In the genomic region with DNA sequence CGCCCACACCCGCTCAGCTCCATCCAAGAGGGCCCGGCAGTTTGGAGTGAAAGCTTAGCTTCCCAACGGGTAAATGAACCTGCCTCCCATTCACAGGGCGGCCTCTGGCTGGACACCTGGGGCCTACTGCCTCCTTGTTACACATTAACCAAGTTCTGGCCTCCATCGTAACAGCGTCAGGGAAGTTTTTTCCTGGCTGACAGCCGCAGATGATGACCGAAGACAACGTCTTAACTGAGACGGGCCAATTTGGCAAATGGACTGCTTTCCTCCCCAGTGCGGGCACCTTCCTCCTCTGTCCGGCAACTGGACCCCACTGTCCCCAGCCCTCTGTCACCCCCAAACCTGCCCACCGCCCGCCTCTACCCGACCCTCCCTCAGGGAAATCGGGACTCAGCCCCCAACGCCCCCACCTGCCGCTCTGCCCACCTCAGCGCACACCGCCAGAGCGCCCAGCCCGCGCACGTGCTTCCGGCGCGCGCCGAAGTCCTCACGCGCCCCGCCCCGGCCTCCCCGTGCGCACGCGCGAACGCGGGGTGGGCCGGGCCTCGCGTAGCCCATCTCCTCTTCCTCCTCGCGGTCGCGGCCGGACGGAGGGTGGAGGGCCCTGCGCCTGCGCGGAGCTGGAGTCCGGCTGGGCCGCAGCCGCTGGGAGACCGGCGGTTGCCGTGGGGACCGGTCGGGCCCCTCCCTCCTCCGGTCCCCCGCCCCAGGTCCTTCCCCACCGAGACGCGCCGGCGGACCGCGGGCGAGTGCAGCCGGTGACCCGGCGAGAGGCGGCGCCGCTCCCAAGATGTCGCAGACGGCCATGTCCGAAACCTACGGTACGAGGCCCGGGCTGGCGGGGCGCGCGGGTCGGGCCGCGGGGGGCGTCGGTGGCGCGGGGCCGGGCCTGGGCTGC, we compare ENCODE assay signal across 8 cellular contexts. TPM values are rescaled to one million over a fixed set of nuclear protein-coding genes. Genes with fewer than 3 reads are reported as not detected.
DNase-seq lines count a peak whose midpoint lies in the region; ATAC-seq and TF ChIP-seq lines count a peak whose summit lies in the region.

A gene with protein sequence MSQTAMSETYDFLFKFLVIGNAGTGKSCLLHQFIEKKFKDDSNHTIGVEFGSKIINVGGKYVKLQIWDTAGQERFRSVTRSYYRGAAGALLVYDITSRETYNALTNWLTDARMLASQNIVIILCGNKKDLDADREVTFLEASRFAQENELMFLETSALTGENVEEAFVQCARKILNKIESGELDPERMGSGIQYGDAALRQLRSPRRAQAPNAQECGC (plus strand): TSS at position 565 of the 901 bp plus-strand sequence. CDS start 229 bp downstream, at position 794.

- BruUV-seq in PC-9 (replicated peaks; lab: Mats Ljungman, UMichigan) = no TSS peak

- H3K79me2 ChIP-seq in PC-9 (ENCODE audit: low read depth) = peaks cover 31% of the 10 kb centered on the region

- peaks cover 45% of the 10 kb centered on the region for H3K4me1 Mint-ChIP-seq in activated T-cell treated with anti-CD3 and anti-CD28 coated beads, Interleukin-2, amount 50 U/mL, for 72 hours (ENCODE audit: low read depth)

- no peak for TF ChIP-seq POLR2A in esophagus muscularis mucosa (IDR thresholded peaks at IDR 0.05; ENCODE audit: low read depth)

- H4K20me1 ChIP-seq in PC-9 (ENCODE audit: insufficient read depth) = no peaks in the 10 kb centered on the region

- H3K4me1 ChIP-seq in PC-9 (replicated peaks; ENCODE audit: insufficient read depth) (peaks cover 25% of the 10 kb centered on the region), esophagus muscularis mucosa (peaks cover 40 to 70% (median 66%) of the 10 kb centered on the region in 4 donors)

- peak; percentile 93 for DNase-seq in CMK (ENCODE audit: low read depth)
- peak; percentile 86 for DNase-seq in HPDE6-E6E7 (ENCODE audit: extremely low spot score)
- DNase-seq in PC-9 = peak; percentile 60 to 89
- DNase-seq in activated T-cell treated with anti-CD3 and anti-CD28 coated beads, Interleukin-2, amount 50 U/mL, for 72 hours = peak; percentile 81 to 89
- peak; percentile 90 for DNase-seq in esophagus muscularis mucosa (ENCODE audit: extremely low spot score)
- peak; percentile 71 for DNase-seq in myocyte (ENCODE audit: low read depth)
- peak; percentile 49 to 80 for DNase-seq in stimulated activated CD8-positive, alpha-beta memory T cell treated with anti-CD3 and anti-CD28 coated beads, Interleukin-7, amount 100 ng/mL, for 4 hours (ENCODE audit: low read depth in 2 of 2)

- H3F3A ChIP-seq in PC-9 (ENCODE audit: insufficient read depth, low read depth) = peaks cover 19% of the 10 kb centered on the region; the same call in 1 of the 2 replicates

- peak; percentile 88 for ATAC-seq in GM19467 (IDR thresholded peaks at IDR 0.05; ENCODE audit: unreplicated experiment)
- peak; percentile 90 to 92 for ATAC-seq in activated T-cell treated with anti-CD3 and anti-CD28 coated beads, Interleukin-2, amount 50 U/mL, for 72 hours (replicated peaks in 1 of 2)

- no peak for TF ChIP-seq EP300 in esophagus muscularis mucosa (IDR thresholded peaks at IDR 0.05)

- POLR2A ChIA-PET in PC-9 (lab: Charles Lee; ENCODE audit: unreplicated experiment) = interaction anchor here (0.6 kb wide), 1 partner anchor 182 kb away, joined by 3 read pairs; no protein-coding TSS in a partner anchor

- H3K4me3 Mint-ChIP-seq in activated T-cell treated with anti-CD3 and anti-CD28 coated beads, Interleukin-2, amount 50 U/mL, for 72 hours = peak within 1 kb of the TSS; percentile 92 to 95

- H3K4me3 ChIP-seq in PC-9 = peak within 1 kb of the TSS; percentile 71
- H3K4me3 ChIP-seq in esophagus muscularis mucosa = peak within 1 kb of the TSS; percentile 73 to 94 (median 85)

- H3K27me3 ChIP-seq in PC-9 (ENCODE audit: insufficient read depth, low read depth) (no peaks in the 10 kb centered on the region), esophagus muscularis mucosa (no peaks in the 10 kb centered on the region)

- H3K36me3 Mint-ChIP-seq in activated T-cell treated with anti-CD3 and anti-CD28 coated beads, Interleukin-2, amount 50 U/mL, for 72 hours (ENCODE audit: insufficient read depth in 2 of 2) = peaks cover 10 to 18% of the 10 kb centered on the region in 2 donors

- H3K9me3 ChIP-seq in PC-9 (ENCODE audit: insufficient read depth, low read depth) (no peaks in the 10 kb centered on the region), esophagus muscularis mucosa (peaks cover 0 to 7% (median 3%) of the 10 kb centered on the region in 4 donors)

- TF ChIP-seq CTCF in PC-9 (conservative IDR thresholded peaks at IDR 0.05) (no peak), esophagus muscularis mucosa (IDR thresholded peaks at IDR 0.05) (no peak)

- H3K36me3 ChIP-seq in PC-9 (ENCODE audit: low read depth) = no peaks in the 10 kb centered on the region
- H3K36me3 ChIP-seq in esophagus muscularis mucosa = no peaks in the 10 kb centered on the region

- H3K27ac ChIP-seq in PC-9 = no peak within 1 kb of the TSS
- peak within 1 kb of the TSS; percentile 85 to 97 (median 90) for H3K27ac ChIP-seq in esophagus muscularis mucosa (replicated peaks in 1 of 4)

- no peaks in the 10 kb centered on the region for H3K9me2 ChIP-seq in PC-9 (ENCODE audit: insufficient read depth)

- WGBS in esophagus muscularis mucosa = 53% methylated on average over 9 of the region's 95 CpGs

- CTCF ChIA-PET in PC-9 (lab: Charles Lee) = interaction anchor here (0.9 kb wide), 1 partner anchor 211 kb away, joined by 11 read pairs; no protein-coding TSS in a partner anchor

- peak within 1 kb of the TSS; percentile 86 for H2AFZ ChIP-seq in PC-9

- H3K4me2 ChIP-seq in PC-9 = peak within 1 kb of the TSS; percentile 96

- H3K27ac Mint-ChIP-seq in activated T-cell treated with anti-CD3 and anti-CD28 coated beads, Interleukin-2, amount 50 U/mL, for 72 hours = peak within 1 kb of the TSS; percentile 90

- H3K27me3 Mint-ChIP-seq in activated T-cell treated with anti-CD3 and anti-CD28 coated beads, Interleukin-2, amount 50 U/mL, for 72 hours (ENCODE audit: low read depth) = no peaks in the 10 kb centered on the region

- intact Hi-C loops in PC-9 (cut with micrococcal nuclease; ENCODE audit: unreplicated experiment) = no loop called here
- intact Hi-C loops in esophagus muscularis mucosa (cut with DNase I) = no loop called here

- peaks cover 2 to 3% of the 10 kb centered on the region in 2 donors for H3K9me3 Mint-ChIP-seq in activated T-cell treated with anti-CD3 and anti-CD28 coated beads, Interleukin-2, amount 50 U/mL, for 72 hours

RNA-seq across cellular contexts. Expression of the gene that starts here (rescaled TPM):
- 29.0 and 33.7 TPM in 2 replicates for total RNA-seq in PC-9 (2021)
- total RNA-seq in activated T-cell treated with anti-CD3 and anti-CD28 coated beads, Interleukin-2, amount 50 U/mL, for 72 hours = 10 to 100 TPM; 31.7 to 32.3 TPM
- 100 to 1,000 TPM in 3 of 4 donors, 10 to 100 TPM in 1; 94.9 to 129 (median 108) TPM for total RNA-seq in esophagus muscularis mucosa
- 15.7 and 18.7 TPM in 2 replicates for total RNA-seq in myocyte
- 19.9 TPM for polyA plus RNA-seq in myocyte (2012)
